In the genomic region with DNA sequence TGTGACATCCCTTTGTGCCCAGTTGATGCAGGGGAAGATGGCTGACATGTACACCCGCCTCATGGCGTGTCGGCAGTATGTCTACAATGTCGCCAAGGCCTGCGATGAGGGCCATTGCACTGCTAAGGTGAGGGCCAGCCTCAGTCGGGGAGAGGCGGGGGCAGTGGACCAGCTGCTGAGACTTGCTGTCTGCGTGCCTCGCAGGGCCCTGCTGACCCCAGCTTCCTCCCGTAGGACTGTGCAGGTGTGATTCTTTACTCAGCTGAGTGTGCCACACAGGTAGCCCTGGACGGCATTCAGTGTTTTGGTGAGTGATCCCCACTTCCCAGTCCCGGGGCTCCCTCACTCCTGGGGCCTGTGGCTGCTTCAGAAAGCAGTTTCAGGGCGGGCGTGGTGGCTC, we compare ENCODE assay signal across 29 cellular contexts.
"Had no signal": no experiment of that assay in that cellular context is flagged by ENCODE, and none has a peak within 500 bp of the region (broad histone marks: within the 10 kb centered on the region; RNA-seq: fewer than 3 reads in every experiment).

No MANE protein-coding gene starts in this region.

- DNase-seq: activated B cell treated with CpG ODN at 0.5 μM for 24 hours; activated CD4-positive, alpha-beta memory T cell treated with anti-CD3 and anti-CD28 coated beads for 36 hours; activated CD4-positive, alpha-beta T cell treated with anti-CD3 and anti-CD28 coated beads for 4 hours; activated CD4-positive, alpha-beta T cell treated with anti-CD3 and anti-CD28 coated beads, Interleukin-2, amount 50 U/mL, for 1 hour; activated CD4-positive, CD25-positive, alpha-beta regulatory T cell treated with anti-CD3 and anti-CD28 coated beads, Interleukin-2, amount 50 U/mL, for 72 hours; activated CD8-positive, alpha-beta memory T cell treated with anti-CD3 and anti-CD28 coated beads, Interleukin-2, amount 50 U/mL, for 4 hours; activated effector memory CD4-positive, alpha-beta T cell treated with Interleukin-2 at 50 U/mL for 16 hours; activated naive CD4-positive, alpha-beta T cell treated with anti-CD3 and anti-CD28 coated beads, Interleukin-2, amount 10 ng/mL, durations not matched to agents 7 days and 5 days; activated T-cell treated with anti-CD3 and anti-CD28 coated beads for 4 hours; activated T-cell treated with anti-CD3 and anti-CD28 coated beads, Interleukin-2, amount 50 U/mL, for 48 hours; amygdala; Karpas-422; NCI-H1105; NCI-H1417 treated with DMSO at 0.1 percent for 48 hours; NCI-H187 treated with DMSO at 0.1 percent for 48 hours; NCI-H2081; NCI-H2171 treated with DMSO at 0.1 percent for 48 hours; NCI-H2227 treated with DMSO at 0.1 percent for 48 hours; NCI-H446; NCI-H510A treated with DMSO at 0.1 percent for 48 hours; SIG-M5; SW 1271; T-helper 1 cell; T-helper 2 cell; T-helper 9 cell had no signal

- ATAC-seq: Panc1 had no signal

- H3K27ac ChIP-seq: ascending aorta, cardiac muscle cell, VCaP had no signal
